Comparison of ENCODE assay signal across 12 cellular contexts in the genomic region with DNA sequence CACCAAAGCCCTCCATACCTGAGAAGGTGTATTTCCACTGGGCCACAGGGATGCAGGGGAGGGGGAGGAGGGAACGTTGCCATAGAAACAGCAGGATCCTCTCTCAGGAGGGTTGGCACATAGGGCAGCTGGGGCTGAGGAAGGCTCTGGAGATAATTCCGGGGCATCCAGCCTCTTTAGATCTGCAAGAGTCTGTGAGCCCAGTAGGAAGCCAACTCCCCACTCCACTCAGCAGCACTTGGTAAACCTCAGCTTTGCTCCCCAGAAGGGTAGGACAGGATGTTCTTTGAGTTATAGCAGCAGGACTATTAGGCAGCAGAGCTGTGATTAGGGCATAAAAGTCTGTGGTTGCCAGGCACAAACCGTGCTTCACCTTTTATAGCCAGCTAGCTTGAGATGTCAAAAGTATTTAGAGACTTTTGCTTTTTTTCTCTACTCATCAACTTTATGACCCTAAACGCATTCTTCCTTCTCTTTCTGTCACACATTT. TPM values are rescaled to one million over a fixed set of nuclear protein-coding genes. Genes with fewer than 3 reads are reported as not detected.
DNase-seq lines count a peak whose midpoint lies in the region; ATAC-seq, FAIRE-seq and TF ChIP-seq lines count a peak whose summit lies in the region.
"Had no signal": no experiment of that assay in that cellular context is flagged by ENCODE, and none has a peak within 500 bp of the region (broad histone marks: within the 10 kb centered on the region; RNA-seq: fewer than 3 reads in every experiment).

No MANE protein-coding gene starts in this region.

- BruUV-seq in HepG2 (replicated peaks; lab: Mats Ljungman, UMichigan), result no TSS peak

- H3K36me3 ChIP-seq in effector memory CD4-positive, alpha-beta T cell (ENCODE audit: control insufficient read depth, insufficient read depth, low read length), result no peaks in the 10 kb centered on the region
- H3K36me3 ChIP-seq in upper lobe of right lung, result no peaks in the 10 kb centered on the region
- H3K36me3 ChIP-seq in HepG2 (replicated peaks in 1 of 2; ENCODE audit: control insufficient read depth in 1 of 2, insufficient read depth in 2 of 2, low read length in 2 of 2), result no peaks in the 10 kb centered on the region
- H3K36me3 ChIP-seq: upper lobe of left lung had no signal

- no peaks in the 10 kb centered on the region for H4K20me1 ChIP-seq in HepG2 (ENCODE audit: insufficient read depth, low read length)

- intact Hi-C loops in upper lobe of right lung (cut with DNase I) (no loop called here), HepG2 (cut with micrococcal nuclease; ENCODE audit: unreplicated experiment) (no loop called here)

- TF ChIP-seq EP300 in HepG2 (IDR thresholded peaks at IDR 0.05; ENCODE audit: low read depth in 2 of 2, low read length in 2 of 2) (no peak), HepG2 (CRISPR knock-in tag; IDR thresholded peaks at IDR 0.05; ENCODE audit: borderline replicate concordance) (no peak)

- H3K79me2 ChIP-seq in HepG2 (ENCODE audit: insufficient read depth, low read length), result no peaks in the 10 kb centered on the region

- H3K4me1 Mint-ChIP-seq in activated CD4-positive, alpha-beta T cell treated with anti-CD3 and anti-CD28 coated beads, Interleukin-2, amount 10 ng/mL, durations not matched to agents 7 days and 5 days, result peaks cover 51% of the 10 kb centered on the region
- peaks cover 13% of the 10 kb centered on the region for H3K4me1 Mint-ChIP-seq in activated T-cell treated with anti-CD3 and anti-CD28 coated beads, Interleukin-2, amount 50 U/mL, for 24 hours (ENCODE audit: low read depth)

- no peak for TF ChIP-seq RAD21 in HepG2 (CRISPR knock-in tag; IDR thresholded peaks at IDR 0.05)

- POLR2A ChIA-PET in activated CD4-positive, alpha-beta T cell treated with anti-CD3 and anti-CD28 coated beads, Interleukin-2, amount 10 ng/mL, durations not matched to agents 7 days and 5 days (lab: Charles Lee), result no interaction called here
- POLR2A ChIA-PET in HepG2 (lab: Yijun Ruan, JAX), result no interaction called here

- no peaks in the 10 kb centered on the region for H3K27me3 ChIP-seq in effector memory CD4-positive, alpha-beta T cell (replicated peaks; ENCODE audit: control insufficient read depth, insufficient read depth, low read length, poor library complexity, severe bottlenecking)
- H3K27me3 ChIP-seq in upper lobe of right lung (no peaks in the 10 kb centered on the region), HepG2 (ENCODE audit: control insufficient read depth in 1 of 2, insufficient read depth in 2 of 2, low read length in 2 of 2) (peaks cover 3 to 23% of the 10 kb centered on the region in 2 experiments; a peak in 3 of 5 replicates)
- H3K27me3 ChIP-seq: upper lobe of left lung had no signal

- H3K27ac Mint-ChIP-seq in activated CD4-positive, alpha-beta T cell treated with anti-CD3 and anti-CD28 coated beads, Interleukin-2, amount 10 ng/mL, durations not matched to agents 7 days and 5 days, result no peak overlapping the region
- H3K27ac Mint-ChIP-seq in activated T-cell treated with anti-CD3 and anti-CD28 coated beads, Interleukin-2, amount 50 U/mL, for 24 hours, result no peak overlapping the region

- 22% methylated on average over 4 of the region's 4 CpGs for WGBS in HepG2 (ENCODE audit: low lambda C conversion rate)

- H3K4me3 Mint-ChIP-seq in activated CD4-positive, alpha-beta T cell treated with anti-CD3 and anti-CD28 coated beads, Interleukin-2, amount 10 ng/mL, durations not matched to agents 7 days and 5 days, result no peak overlapping the region
- H3K4me3 Mint-ChIP-seq in activated T-cell treated with anti-CD3 and anti-CD28 coated beads, Interleukin-2, amount 50 U/mL, for 24 hours, result no peak overlapping the region

- ATAC-seq in upper lobe of right lung (peak; percentile 62), HepG2 (no peak)

- in situ Hi-C loops in HepG2 (cut with HindIII; ENCODE audit: extremely low pct_ligation_motif_present, low pct_unique_long_range_greater_than_20kb), result no loop called here

- no peaks in the 10 kb centered on the region for H3K9me3 Mint-ChIP-seq in activated CD4-positive, alpha-beta T cell treated with anti-CD3 and anti-CD28 coated beads, Interleukin-2, amount 10 ng/mL, durations not matched to agents 7 days and 5 days
- H3K9me3 Mint-ChIP-seq in activated T-cell treated with anti-CD3 and anti-CD28 coated beads, Interleukin-2, amount 50 U/mL, for 24 hours, result no peaks in the 10 kb centered on the region

- peak overlapping the region; percentile 31 for H3K27ac ChIP-seq in effector memory CD4-positive, alpha-beta T cell (ENCODE audit: insufficient read depth, low read length, poor library complexity, severe bottlenecking)
- H3K27ac ChIP-seq in upper lobe of right lung (no peak overlapping the region), HepG2 (ENCODE audit: extremely low read length, insufficient read depth, low read length) (no peak overlapping the region)
- H3K27ac ChIP-seq: upper lobe of left lung, VCaP had no signal

- CTCF ChIA-PET in activated CD4-positive, alpha-beta T cell treated with anti-CD3 and anti-CD28 coated beads, Interleukin-2, amount 10 ng/mL, durations not matched to agents 7 days and 5 days (lab: Charles Lee), result interaction anchor here (0.7 to 1.6 kb wide), 3 partner anchors 9 to 188 kb away, joined by 3 to 5 read pairs (median 3); no protein-coding TSS in a partner anchor
- CTCF ChIA-PET in HepG2 (lab: Yijun Ruan, JAX; ENCODE audit: low intra/inter-chr PET ratio, low total read pairs), result no interaction called here

- no peak for FAIRE-seq in HepG2 (lab: Jason Lieb, UNC)

- TF ChIP-seq CTCF in upper lobe of right lung (IDR thresholded peaks at IDR 0.05) (no peak), HepG2 (CRISPR knock-in tag; IDR thresholded peaks at IDR 0.05) (no peak)

- H3K9me3 ChIP-seq in effector memory CD4-positive, alpha-beta T cell (ENCODE audit: control insufficient read depth, low read length), result no peaks in the 10 kb centered on the region
- no peaks in the 10 kb centered on the region for H3K9me3 ChIP-seq in upper lobe of right lung
- no peaks in the 10 kb centered on the region for H3K9me3 ChIP-seq in HepG2 (ENCODE audit: low read length)
- H3K9me3 ChIP-seq: upper lobe of left lung had no signal

- H3K4me1 ChIP-seq in effector memory CD4-positive, alpha-beta T cell (ENCODE audit: control insufficient read depth, insufficient read depth, low read length, poor library complexity, severe bottlenecking), result peaks cover 35% of the 10 kb centered on the region
- H3K4me1 ChIP-seq in upper lobe of right lung (peaks cover 13% of the 10 kb centered on the region), HepG2 (ENCODE audit: insufficient read depth, low read length) (no peaks in the 10 kb centered on the region)

- H3K36me3 Mint-ChIP-seq in activated CD4-positive, alpha-beta T cell treated with anti-CD3 and anti-CD28 coated beads, Interleukin-2, amount 10 ng/mL, durations not matched to agents 7 days and 5 days (ENCODE audit: low read depth), result peaks cover 5% of the 10 kb centered on the region
- no peaks in the 10 kb centered on the region for H3K36me3 Mint-ChIP-seq in activated T-cell treated with anti-CD3 and anti-CD28 coated beads, Interleukin-2, amount 50 U/mL, for 24 hours (ENCODE audit: low read depth)

- no peak overlapping the region for H2AFZ ChIP-seq in HepG2 (ENCODE audit: low read length)

- no peak overlapping the region for H3K4me2 ChIP-seq in HepG2 (ENCODE audit: low read depth, low read length)

- no peak overlapping the region for H3K9ac ChIP-seq in HepG2 (ENCODE audit: insufficient read depth, low read depth, low read length)

- H3K4me3 ChIP-seq in effector memory CD4-positive, alpha-beta T cell (ENCODE audit: insufficient read depth, low read depth, low read length, poor library complexity, severe bottlenecking), result no peak overlapping the region
- no peak overlapping the region for H3K4me3 ChIP-seq in upper lobe of right lung
- H3K4me3 ChIP-seq in HepG2 (replicated peaks in 1 of 3; ENCODE audit: insufficient read depth in 1 of 3, low read depth in 2 of 3, low read length in 3 of 3), result no peak overlapping the region
- H3K4me3 ChIP-seq: upper lobe of left lung had no signal

- TF ChIP-seq POLR2A in HepG2 (IDR thresholded peaks at IDR 0.05; ENCODE audit: insufficient read depth in 1 of 2, low read depth in 2 of 2, low read length in 2 of 2), result no peak

- peaks cover 62% of the 10 kb centered on the region for H3K27me3 Mint-ChIP-seq in activated CD4-positive, alpha-beta T cell treated with anti-CD3 and anti-CD28 coated beads, Interleukin-2, amount 10 ng/mL, durations not matched to agents 7 days and 5 days
- peaks cover 12% of the 10 kb centered on the region for H3K27me3 Mint-ChIP-seq in activated T-cell treated with anti-CD3 and anti-CD28 coated beads, Interleukin-2, amount 50 U/mL, for 24 hours

- DNase-seq in activated CD4-positive, alpha-beta T cell treated with anti-CD3 and anti-CD28 coated beads, Interleukin-2, amount 10 ng/mL, durations not matched to agents 7 days and 5 days, result peak; percentile 28
- DNase-seq in activated CD4-positive, alpha-beta T cell treated with anti-CD3 and anti-CD28 coated beads, Interleukin-2, amount 50 U/mL, for 4 hours, result no peak
- no peak for DNase-seq in effector memory CD4-positive, alpha-beta T cell
- DNase-seq in medulla oblongata (ENCODE audit: extremely low spot score) (peak; percentile 19), upper lobe of right lung (no peak), HepG2 (ENCODE audit: low spot score) (no peak)
- DNase-seq in activated T-cell treated with anti-CD3 and anti-CD28 coated beads, Interleukin-2, amount 50 U/mL, for 24 hours, result no peak
- DNase-seq in activated naive CD4-positive, alpha-beta T cell treated with anti-CD3 and anti-CD28 coated beads, Interleukin-2, amount 50 U/mL, for 16 hours, result no peak
- DNase-seq: DND-41, NCI-H1694 treated with DMSO at 0.1 percent for 48 hours had no signal

RNA-seq across cellular contexts. Expression of a gene that starts 7.8 kb away (rescaled TPM):
- total RNA-seq in activated CD4-positive, alpha-beta T cell treated with anti-CD3 and anti-CD28 coated beads, Interleukin-2, amount 10 ng/mL, durations not matched to agents 7 days and 5 days, result 10 to 100 TPM; 36.0 to 39.5 TPM
- total RNA-seq in upper lobe of right lung (34.5 TPM), HepG2 (2016; rRNA removed; fragmentation: Illumina TruSeq; extraction: Trizol) (9.5 and 9.8 TPM in 2 replicates)
- total RNA-seq in HepG2 (2016; cell fraction: cytosol; rRNA removed; fragmentation: Illumina TruSeq; extraction: Trizol; ENCODE audit: low read depth), result 0.61 and 0.88 TPM in 2 replicates
- 7.2 and 11.8 TPM in 2 replicates for total RNA-seq in HepG2 (2016; cell fraction: insoluble cytoplasmic fraction; rRNA removed; fragmentation: Illumina TruSeq; extraction: Trizol)
- 5.6 and 6.4 TPM in 2 replicates for total RNA-seq in HepG2 (2016; cell fraction: membrane; rRNA removed; fragmentation: Illumina TruSeq; extraction: Trizol)
- total RNA-seq in HepG2 (2016; cell fraction: nucleus; rRNA removed; fragmentation: Illumina TruSeq; extraction: Trizol), result 9.3 and 10.4 TPM in 2 replicates
- 7.1 and 7.2 TPM in 2 replicates for polyA plus RNA-seq in HepG2 (2011; rRNA removed)
- 2.7 and 5.6 TPM in 2 replicates for polyA plus RNA-seq in HepG2 (2011; cell fraction: cytosol; rRNA removed)
- polyA plus RNA-seq in HepG2 (2011; cell fraction: nucleus; rRNA removed), result 13.8 and 16.9 TPM in 2 replicates
- polyA plus RNA-seq in HepG2 (2012), result 5.4 and 8.7 TPM in 2 replicates
- 0.60 and 0.61 TPM in 2 replicates for polyA plus RNA-seq in HepG2 (2016; cell fraction: cytosol; fragmentation: Illumina TruSeq; extraction: Trizol; ENCODE audit: low read depth)
- 6.0 and 8.8 TPM in 2 replicates for polyA plus RNA-seq in HepG2 (2016; cell fraction: insoluble cytoplasmic fraction; fragmentation: Illumina TruSeq; extraction: Trizol; ENCODE audit: low read depth)
- polyA plus RNA-seq in HepG2 (2016; cell fraction: membrane; fragmentation: Illumina TruSeq; extraction: Trizol; ENCODE audit: low read depth), result 2.1 and 2.2 TPM in 2 replicates
- 28.5 and 30.1 TPM in 2 replicates for polyA plus RNA-seq in HepG2 (2016; cell fraction: nucleus; fragmentation: Illumina TruSeq; extraction: Trizol; ENCODE audit: insufficient read depth, low read depth)
- 9.5 and 51.9 TPM in 2 replicates for polyA minus RNA-seq in HepG2 (2011; rRNA and poly(A)+ RNA removed; ENCODE audit: low replicate concordance)
- 4.6 and 5.4 TPM in 2 replicates for polyA minus RNA-seq in HepG2 (2011; cell fraction: cytosol; rRNA and poly(A)+ RNA removed)
- polyA minus RNA-seq in HepG2 (2011; cell fraction: nucleus; rRNA and poly(A)+ RNA removed), result 5.1 and 12.0 TPM in 2 replicates

Comparison
In these comparisons a context has a peak if more than half of its experiments do, and no peak if none do; other contexts are left out.
1. DNase-seq: peak in activated CD4-positive, alpha-beta T cell treated with anti-CD3 and anti-CD28 coated beads, Interleukin-2, amount 10 ng/mL, durations not matched to agents 7 days and 5 days (single experiment) and medulla oblongata (single experiment); none in activated CD4-positive, alpha-beta T cell treated with anti-CD3 and anti-CD28 coated beads, Interleukin-2, amount 50 U/mL, for 4 hours (0 of 2), effector memory CD4-positive, alpha-beta T cell (0 of 3), upper lobe of right lung (single experiment), HepG2 (single experiment), activated T-cell treated with anti-CD3 and anti-CD28 coated beads, Interleukin-2, amount 50 U/mL, for 24 hours (single experiment) and activated naive CD4-positive, alpha-beta T cell treated with anti-CD3 and anti-CD28 coated beads, Interleukin-2, amount 50 U/mL, for 16 hours (single experiment).